In genomic region chr1:87786861-87787548, GRCh38 we compare ENCODE assay signal across 1 cellular context.
TF ChIP-seq lines count a peak whose summit lies in the region.

No MANE protein-coding gene starts in this region.

TF ChIP-seq in HepG2, 621 proteins besides CTCF, POLR2A, EP300 and RAD21 (continued from another document):
- peak; percentile 29 for TF ChIP-seq ASH2L (IDR thresholded peaks at IDR 0.05; ENCODE audit: insufficient read length, low read depth, low read length)
- no peak for TF ChIP-seq ZBTB46 (CRISPR knock-in tag; IDR thresholded peaks at IDR 0.05; ENCODE audit: borderline replicate concordance)
- 0 out of 2 replicates have a peak, but pooled peaks have one; percentile 43 for TF ChIP-seq ELF4 (CRISPR knock-in tag; IDR thresholded peaks at IDR 0.05; ENCODE audit: borderline replicate concordance)
- TF ChIP-seq ATF1 (CRISPR knock-in tag; IDR thresholded peaks at IDR 0.05): no peak
- TF ChIP-seq ZNF629 (CRISPR knock-in tag; conservative IDR thresholded peaks at IDR 0.05): 0 out of 2 replicates have a peak, but pooled peaks have one; percentile 4
- 0 out of 2 replicates have a peak, but pooled peaks have one; percentile 21 for TF ChIP-seq HMG20A (CRISPR knock-in tag; IDR thresholded peaks at IDR 0.05; ENCODE audit: borderline replicate concordance)
- TF ChIP-seq SRSF9 (IDR thresholded peaks at IDR 0.05; ENCODE audit: borderline replicate concordance, insufficient read depth, low read depth, low read length, poor library complexity, severe bottlenecking): no peak
- no peak for TF ChIP-seq HMGA1 (CRISPR knock-in tag; conservative IDR thresholded peaks at IDR 0.05)
- TF ChIP-seq ZSCAN31 (CRISPR knock-in tag; IDR thresholded peaks at IDR 0.05; ENCODE audit: low read depth): no peak
- TF ChIP-seq RERE (CRISPR knock-in tag; IDR thresholded peaks at IDR 0.05; ENCODE audit: low read depth): 0 out of 2 replicates have a peak, but pooled peaks have one; percentile 16
- no peak for TF ChIP-seq SP5 (CRISPR knock-in tag; IDR thresholded peaks at IDR 0.05; ENCODE audit: borderline replicate concordance, low read depth)
- TF ChIP-seq FOSL2 (CRISPR knock-in tag; IDR thresholded peaks at IDR 0.05): peak; percentile 36; the same call in 1 of the 2 replicates
- no peak for TF ChIP-seq SRF (IDR thresholded peaks at IDR 0.05; ENCODE audit: low read depth, low read length)
- TF ChIP-seq GATAD2A (CRISPR knock-in tag; IDR thresholded peaks at IDR 0.05): peak; percentile 77
- TF ChIP-seq BATF2 (CRISPR knock-in tag; IDR thresholded peaks at IDR 0.05): no peak
- TF ChIP-seq PAXIP1 (CRISPR knock-in tag; conservative IDR thresholded peaks at IDR 0.05): peak; percentile 78
- TF ChIP-seq ZNF205 (CRISPR knock-in tag; IDR thresholded peaks at IDR 0.05): no peak
- no peak for TF ChIP-seq ZNF776 (CRISPR knock-in tag; IDR thresholded peaks at IDR 0.05)
- no peak for TF ChIP-seq SOX6 (IDR thresholded peaks at IDR 0.05)
- TF ChIP-seq SOX6 (CRISPR knock-in tag; IDR thresholded peaks at IDR 0.05): peak; percentile 38; the same call in 1 of the 2 replicates
